In the genomic region with DNA sequence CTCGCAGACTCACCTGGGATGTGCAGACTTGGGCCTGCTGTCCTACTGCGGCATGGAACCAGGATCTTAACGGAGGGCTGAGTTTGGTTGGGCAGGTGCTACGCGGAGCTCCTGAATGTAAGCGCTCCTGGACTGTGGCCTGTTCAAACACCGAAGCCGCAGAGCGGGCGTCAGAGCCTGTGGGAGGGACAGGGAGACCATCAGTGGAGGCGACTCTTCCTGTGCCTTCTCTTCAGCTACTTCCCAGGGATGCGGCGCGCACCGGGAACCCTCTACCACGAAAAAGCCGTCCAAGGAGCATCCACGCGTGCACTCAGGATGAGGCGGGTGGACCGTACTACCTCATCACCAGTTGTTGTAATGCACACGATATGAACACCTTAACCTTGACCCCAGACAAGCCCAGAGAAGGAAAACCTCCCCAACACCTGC, we compare ENCODE assay signal across 8 cellular contexts. TPM values are rescaled to one million over a fixed set of nuclear protein-coding genes. Genes with fewer than 3 reads are reported as not detected.
A peak's percentile ranks its signal among the peaks of the same experiment; 100 is the strongest.
DNase-seq lines count a peak whose midpoint lies in the region; ATAC-seq and TF ChIP-seq lines count a peak whose summit lies in the region.

No MANE protein-coding gene starts in this region.

- ATAC-seq in naive thymus-derived CD8-positive, alpha-beta T cell, result no peak
- ATAC-seq in GM18517 (IDR thresholded peaks at IDR 0.05; ENCODE audit: unreplicated experiment), result no peak
- no peak for ATAC-seq in GM19463 (IDR thresholded peaks at IDR 0.05; ENCODE audit: unreplicated experiment)

- H3K4me2 ChIP-seq in MM.1S (ENCODE audit: low read depth, low read length), result peak overlapping the region; percentile 91

- peaks cover 0 to 2% (median 0%) of the 10 kb centered on the region in 5 experiments for H3K9me3 Mint-ChIP-seq in brain
- no peaks in the 10 kb centered on the region for H3K9me3 Mint-ChIP-seq in naive thymus-derived CD8-positive, alpha-beta T cell

- no peaks in the 10 kb centered on the region for H3K9me3 ChIP-seq in MM.1S (replicated peaks; ENCODE audit: insufficient read depth, low read length)

- H3K36me3 Mint-ChIP-seq in brain, result peaks cover 47% of the 10 kb centered on the region
- peaks cover 9 to 49% (median 13%) of the 10 kb centered on the region in 3 donors for H3K36me3 Mint-ChIP-seq in naive thymus-derived CD8-positive, alpha-beta T cell

- TF ChIP-seq CTCF in MM.1S (IDR thresholded peaks at IDR 0.05; ENCODE audit: low read length), result no peak
- no peak for TF ChIP-seq CTCF in brain (conservative IDR thresholded peaks at IDR 0.05)
- TF ChIP-seq CTCF in GM10266 (IDR thresholded peaks at IDR 0.05; ENCODE audit: control insufficient read depth, insufficient read depth, low read depth, missing control alignments), result no peak

- H3K4me1 ChIP-seq in MM.1S (ENCODE audit: low read length), result peaks cover 17% of the 10 kb centered on the region

- H2AFZ ChIP-seq in MM.1S (ENCODE audit: low read length), result no peak overlapping the region

- peaks cover 9% of the 10 kb centered on the region; the same call in 1 of the 2 replicates for H3F3A ChIP-seq in MM.1S (ENCODE audit: insufficient read depth, low read length)

- H3K36me3 ChIP-seq in MM.1S (replicated peaks; ENCODE audit: insufficient read depth, low read length), result peaks cover 16% of the 10 kb centered on the region; the same call in 1 of the 2 replicates

- H3K4me3 Mint-ChIP-seq in brain, result peak overlapping the region; percentile 88 to 96 (median 95)
- H3K4me3 Mint-ChIP-seq in naive thymus-derived CD8-positive, alpha-beta T cell, result peak overlapping the region; percentile 83 to 99 (median 95)

- H3K9me2 ChIP-seq in MM.1S (replicated peaks; ENCODE audit: insufficient read depth, low read length), result no peaks in the 10 kb centered on the region

- DNase-seq in D341Med (ENCODE audit: low spot score), result peak; percentile 43
- no peak for DNase-seq in MM.1S
- DNase-seq in naive thymus-derived CD8-positive, alpha-beta T cell, result no peak
- DNase-seq in GM10266 (ENCODE audit: extremely low spot score), result no peak
- DNase-seq in hypothalamus (lab: John Stamatoyannopoulos, UW), result no peak

- POLR2A ChIA-PET in naive thymus-derived CD8-positive, alpha-beta T cell (lab: Charles Lee), result interaction anchor here (0.7 to 1.4 kb wide), 3 partner anchors 11 to 64 kb away, joined by 3 to 6 read pairs (median 3); no protein-coding TSS in a partner anchor

- peak overlapping the region; percentile 78 for H3K4me3 ChIP-seq in MM.1S (ENCODE audit: low read length)

- H3K4me1 Mint-ChIP-seq in brain, result peaks cover 46% of the 10 kb centered on the region
- peaks cover 24 to 59% (median 47%) of the 10 kb centered on the region in 4 donors for H3K4me1 Mint-ChIP-seq in naive thymus-derived CD8-positive, alpha-beta T cell

- peaks cover 67% of the 10 kb centered on the region for H3K79me2 ChIP-seq in MM.1S (ENCODE audit: low read length)

- peak overlapping the region; percentile 98; the same call in 1 of the 2 replicates for H3K9ac ChIP-seq in MM.1S (ENCODE audit: low read length)

- H3K27me3 Mint-ChIP-seq in brain, result peaks cover 5% of the 10 kb centered on the region
- no peaks in the 10 kb centered on the region for H3K27me3 Mint-ChIP-seq in naive thymus-derived CD8-positive, alpha-beta T cell

- no peak overlapping the region for H3K27ac ChIP-seq in MM.1S (ENCODE audit: low read length)

- peak overlapping the region; percentile 21 to 94 (median 92) for H3K27ac Mint-ChIP-seq in brain
- peak overlapping the region in 9 of 10 donors; percentile 60 to 99 (median 96) for H3K27ac Mint-ChIP-seq in naive thymus-derived CD8-positive, alpha-beta T cell

- no peaks in the 10 kb centered on the region for H3K27me3 ChIP-seq in MM.1S (replicated peaks; ENCODE audit: insufficient read depth, low read length)

- 0 out of 2 replicates have a peak, but pooled peaks cover 6% of the 10 kb centered on the region for H4K20me1 ChIP-seq in MM.1S (ENCODE audit: insufficient read depth, low read length)

RNA-seq across cellular contexts. Expression of a gene that starts 2.0 kb away (rescaled TPM):
- 24.7 TPM for polyA plus RNA-seq in brain (ENCODE audit: insufficient read depth, low read depth, low replicate concordance)
- 100 to 1,000 TPM; 151 to 156 TPM for total RNA-seq in naive thymus-derived CD8-positive, alpha-beta T cell
- polyA plus RNA-seq in naive thymus-derived CD8-positive, alpha-beta T cell, result 10 to 100 TPM; 27.5 to 45.1 (median 36.7) TPM

RNA-seq across cellular contexts. Expression of a gene that starts 56.5 kb away (rescaled TPM):
- 33.6 TPM for polyA plus RNA-seq in brain (ENCODE audit: insufficient read depth, low read depth, low replicate concordance)
- 100 to 1,000 TPM; 415 to 423 TPM for total RNA-seq in naive thymus-derived CD8-positive, alpha-beta T cell
- polyA plus RNA-seq in naive thymus-derived CD8-positive, alpha-beta T cell, result 100 to 1,000 TPM; 220 to 320 (median 243) TPM
